In genomic region chr18:24627644-24628315, GRCh38 we compare ENCODE assay signal across 21 cellular contexts.
"Had no signal": no experiment of that assay in that cellular context is flagged by ENCODE, and none has a peak within 500 bp of the region (broad histone marks: within the 10 kb centered on the region; RNA-seq: fewer than 3 reads in every experiment).

No MANE protein-coding gene starts in this region.

- DNase-seq: activated CD4-positive, alpha-beta memory T cell treated with anti-CD3 and anti-CD28 coated beads, Interleukin-2, amount 10 ng/mL, durations not matched to agents 7 days and 5 days; activated gamma-delta T cell; activated naive CD8-positive, alpha-beta T cell treated with anti-CD3 and anti-CD28 coated beads for 36 hours; activated T-cell treated with anti-CD3 and anti-CD28 coated beads, Interleukin-2, amount 50 U/mL, for 4 hours; amygdala; body of pancreas; cerebellar nuclear complex; effector memory CD4-positive, alpha-beta T cell; hippocampal formation; nucleus accumbens; stimulated activated naive CD8-positive, alpha-beta T cell treated with anti-CD3 and anti-CD28 coated beads, Interleukin-15, amount 100 ng/mL, for 72 hours; T-cell; T-helper 9 cell; testis; upper lobe of left lung had no signal

- H3K36me3 ChIP-seq: upper lobe of left lung had no signal

- H3K9ac ChIP-seq: SK-N-SH had no signal

- H3K4me3 ChIP-seq: body of pancreas, skin epidermis, testis, upper lobe of left lung had no signal

- ATAC-seq: activated T-cell treated with anti-CD3 and anti-CD28 coated beads, Interleukin-2, amount 50 U/mL, for 4 hours; body of pancreas; left lobe of liver; natural killer cell treated with Interleukin-12 subunit alpha and Interleukin-12 subunit beta and Interleukin-15 and Interleukin-18, amount 100 ng/mL, for 72 hours; stimulated activated naive CD8-positive, alpha-beta T cell treated with anti-CD3 and anti-CD28 coated beads, Interleukin-15, amount 100 ng/mL, for 72 hours; T-cell had no signal

- H3K27ac ChIP-seq: body of pancreas, epithelial cell of prostate, skin epidermis, testis, upper lobe of left lung, VCaP had no signal

- H3K9me3 ChIP-seq: body of pancreas, SK-N-SH, testis, upper lobe of left lung had no signal

- H3K4me2 ChIP-seq: SK-N-SH had no signal

- H3K27me3 ChIP-seq: body of pancreas, testis, upper lobe of left lung had no signal

- H3K4me1 ChIP-seq: body of pancreas had no signal
